11 cellular contexts compared by ENCODE assay signal in genomic region chr3:169886671-169887070, GRCh38. TPM values are rescaled to one million over a fixed set of nuclear protein-coding genes. Genes with fewer than 3 reads are reported as not detected.
DNase-seq lines count a peak whose midpoint lies in the region; ATAC-seq and TF ChIP-seq lines count a peak whose summit lies in the region.
"Had no signal": no experiment of that assay in that cellular context is flagged by ENCODE, and none has a peak within 500 bp of the region (broad histone marks: within the 10 kb centered on the region; RNA-seq: fewer than 3 reads in every experiment).

No MANE protein-coding gene starts in this region.

- no peak overlapping the region for H3K14ac ChIP-seq in IMR-90 (replicated peaks; ENCODE audit: low read depth, low read length)

- WGBS in IMR-90 (ENCODE audit: extremely low coverage in 2 of 2, insufficient read length in 1 of 2), 2 experiments, result no CpG with 5 or more reads among the region's 5 CpGs

- POLR2A ChIA-PET in IMR-90 (lab: Charles Lee; ENCODE audit: unreplicated experiment), result no interaction called here
- POLR2A ChIA-PET in activated CD4-positive, alpha-beta T cell treated with anti-CD3 and anti-CD28 coated beads, Interleukin-2, amount 10 ng/mL, durations not matched to agents 7 days and 5 days (lab: Charles Lee), result no interaction called here

- H2BK15ac ChIP-seq in IMR-90 (ENCODE audit: low read depth, low read length), result no peak overlapping the region

- dilution Hi-C loops in IMR-90 (cut with HindIII; ENCODE audit: low sequenced_read_pairs, unreplicated experiment), result no loop called here

- H3K36me3 Mint-ChIP-seq in activated CD4-positive, alpha-beta T cell treated with anti-CD3 and anti-CD28 coated beads, Interleukin-2, amount 10 ng/mL, durations not matched to agents 7 days and 5 days (ENCODE audit: low read depth), result no peaks in the 10 kb centered on the region

- intact Hi-C loops in IMR-90 (cut with micrococcal nuclease), result no loop called here

- H3K27ac ChIP-seq in IMR-90 (ENCODE audit: insufficient read depth, low read length), result no peak overlapping the region

- H3K9me1 ChIP-seq in IMR-90 (ENCODE audit: insufficient read depth, low read length), result no peaks in the 10 kb centered on the region

- no peak overlapping the region for H4K8ac ChIP-seq in IMR-90 (ENCODE audit: low read depth in 2 of 2, low read length in 2 of 2)

- no peak for TF ChIP-seq CTCF in IMR-90 (conservative IDR thresholded peaks at IDR 0.05; ENCODE audit: low read depth, low read length)
- TF ChIP-seq CTCF in cardiac fibroblast (IDR thresholded peaks at IDR 0.05; ENCODE audit: low read depth, low read length), result no peak

- no peaks in the 10 kb centered on the region for H3K4me1 ChIP-seq in IMR-90 (ENCODE audit: control insufficient read depth, insufficient read depth, low read length)

- no peak overlapping the region for H3K9ac ChIP-seq in IMR-90 (ENCODE audit: low read depth, low read length)

- H2AFZ ChIP-seq in IMR-90 (replicated peaks; ENCODE audit: low read length, poor library complexity), result no peak overlapping the region

- H3K4ac ChIP-seq in IMR-90 (ENCODE audit: low read depth, low read length), result no peak overlapping the region

- H3K4me3 ChIP-seq in IMR-90 (ENCODE audit: insufficient read depth, low read depth, low read length), result no peak overlapping the region
- no peak overlapping the region for H3K4me3 ChIP-seq in cardiac fibroblast (replicated peaks in 1 of 2; ENCODE audit: low read depth in 2 of 2, low read length in 2 of 2)
- H3K4me3 ChIP-seq: K562 had no signal

- no peak overlapping the region for H4K5ac ChIP-seq in IMR-90 (ENCODE audit: low read depth, low read length)

- no peak overlapping the region for H3K56ac ChIP-seq in IMR-90 (ENCODE audit: extremely low read depth, insufficient read depth, low read length)

- no peaks in the 10 kb centered on the region for H3K79me1 ChIP-seq in IMR-90 (ENCODE audit: low read depth in 1 of 2, low read length in 2 of 2)

- no peaks in the 10 kb centered on the region for H3K9me3 Mint-ChIP-seq in activated CD4-positive, alpha-beta T cell treated with anti-CD3 and anti-CD28 coated beads, Interleukin-2, amount 10 ng/mL, durations not matched to agents 7 days and 5 days

- no peak overlapping the region for H4K91ac ChIP-seq in IMR-90 (ENCODE audit: insufficient read depth, low read depth, low read length)

- no peak overlapping the region for H3K4me3 Mint-ChIP-seq in activated CD4-positive, alpha-beta T cell treated with anti-CD3 and anti-CD28 coated beads, Interleukin-2, amount 10 ng/mL, durations not matched to agents 7 days and 5 days

- no peaks in the 10 kb centered on the region for H4K20me1 ChIP-seq in IMR-90 (ENCODE audit: insufficient read depth, low read length)

- DNase-seq in IMR-90 (peak; percentile 35), cardiac fibroblast (ENCODE audit: low read depth in 2 of 2) (peak; percentile 54 to 88), iPS-NIHi7 (ENCODE audit: extremely low spot score) (peak; percentile 26), stromal cell of bone marrow (ENCODE audit: low read depth) (peak; percentile 36), NCI-H82 (lab: John Stamatoyannopoulos, UW) (no peak)
- no peak for DNase-seq in activated CD4-positive, alpha-beta T cell treated with anti-CD3 and anti-CD28 coated beads, Interleukin-2, amount 10 ng/mL, durations not matched to agents 7 days and 5 days
- DNase-seq: activated gamma-delta T cell had no signal

- no peak overlapping the region for H2AK9ac ChIP-seq in IMR-90 (replicated peaks; ENCODE audit: low read depth, low read length, poor library complexity)

- TF ChIP-seq POLR2A in IMR-90 (IDR thresholded peaks at IDR 0.05; ENCODE audit: low read depth, low read length), result no peak

- H3K23ac ChIP-seq in IMR-90 (ENCODE audit: low read depth, low read length), result no peak overlapping the region

- in situ Hi-C loops in IMR-90 (cut with MboI; ENCODE audit: low sequenced_read_pairs), result no loop called here

- TF ChIP-seq RAD21 in IMR-90 (IDR thresholded peaks at IDR 0.05; ENCODE audit: low read length), result no peak

- H3K27ac Mint-ChIP-seq in activated CD4-positive, alpha-beta T cell treated with anti-CD3 and anti-CD28 coated beads, Interleukin-2, amount 10 ng/mL, durations not matched to agents 7 days and 5 days, result no peak overlapping the region

- ATAC-seq in IMR-90 (ENCODE audit: low read depth) (peak; percentile 67), HG02623 (IDR thresholded peaks at IDR 0.05; ENCODE audit: unreplicated experiment) (no peak), GM19452 (IDR thresholded peaks at IDR 0.05; ENCODE audit: unreplicated experiment) (no peak)
- ATAC-seq: K562 had no signal

- no TSS peak for BruUV-seq in IMR-90 (replicated peaks; lab: Mats Ljungman, UMichigan)

- H2BK20ac ChIP-seq in IMR-90 (ENCODE audit: low read depth, low read length), result no peak overlapping the region

- H3K18ac ChIP-seq in IMR-90 (ENCODE audit: low read depth, low read length), result no peak overlapping the region

- no peaks in the 10 kb centered on the region for H3K36me3 ChIP-seq in IMR-90 (ENCODE audit: control insufficient read depth, insufficient read depth, low read length)

- H3K4me2 ChIP-seq in IMR-90 (ENCODE audit: low read depth, low read length), result no peak overlapping the region

- peaks cover 2% of the 10 kb centered on the region for H3K27me3 Mint-ChIP-seq in activated CD4-positive, alpha-beta T cell treated with anti-CD3 and anti-CD28 coated beads, Interleukin-2, amount 10 ng/mL, durations not matched to agents 7 days and 5 days

- H2BK120ac ChIP-seq in IMR-90 (ENCODE audit: low read depth, low read length), result no peak overlapping the region

- no peak overlapping the region for H2AK5ac ChIP-seq in IMR-90 (ENCODE audit: low read depth, low read length)

- H3K4me1 Mint-ChIP-seq in activated CD4-positive, alpha-beta T cell treated with anti-CD3 and anti-CD28 coated beads, Interleukin-2, amount 10 ng/mL, durations not matched to agents 7 days and 5 days, result peaks cover 8% of the 10 kb centered on the region

- H3K9me3 ChIP-seq in IMR-90 (ENCODE audit: control insufficient read depth, insufficient read depth, low read length), result no peaks in the 10 kb centered on the region

- no peak overlapping the region for H2BK5ac ChIP-seq in IMR-90 (ENCODE audit: low read depth, low read length, poor library complexity, severe bottlenecking)

- CTCF ChIA-PET in IMR-90 (lab: Yijun Ruan, JAX), result no interaction called here
- CTCF ChIA-PET in activated CD4-positive, alpha-beta T cell treated with anti-CD3 and anti-CD28 coated beads, Interleukin-2, amount 10 ng/mL, durations not matched to agents 7 days and 5 days (lab: Charles Lee), result interaction anchor here (1.6 kb wide), 1 partner anchor 24 kb away, joined by 3 read pairs; no protein-coding TSS in a partner anchor

- H3K27me3 ChIP-seq in IMR-90 (ENCODE audit: control insufficient read depth, insufficient read depth, low read length), result no peaks in the 10 kb centered on the region

TF ChIP-seq in IMR-90, 13 proteins besides CTCF, POLR2A, EP300 and RAD21:
- TF ChIP-seq MAFK (IDR thresholded peaks at IDR 0.05; ENCODE audit: low read depth, low read length), result no peak
- TF ChIP-seq FOS (IDR thresholded peaks at IDR 0.05; ENCODE audit: low read depth, low read length), result no peak
- no peak for TF ChIP-seq CEBPB (IDR thresholded peaks at IDR 0.05; ENCODE audit: low read depth, low read length)
- no peak for TF ChIP-seq BHLHE40 (IDR thresholded peaks at IDR 0.05; ENCODE audit: low read depth, low read length)
- TF ChIP-seq RFX5 (IDR thresholded peaks at IDR 0.05; ENCODE audit: low read depth, low read length), result no peak
- TF ChIP-seq MAZ (IDR thresholded peaks at IDR 0.05; ENCODE audit: borderline replicate concordance, low read depth, low read length), result no peak
- TF ChIP-seq SMC3 (IDR thresholded peaks at IDR 0.05; ENCODE audit: low read depth, low read length), result no peak
- no peak for TF ChIP-seq ELK1 (IDR thresholded peaks at IDR 0.05; ENCODE audit: borderline replicate concordance, low read depth, low read length)
- no peak for TF ChIP-seq RCOR1 (IDR thresholded peaks at IDR 0.05; ENCODE audit: insufficient replicate concordance, low read length)
- TF ChIP-seq USF2 (IDR thresholded peaks at IDR 0.05; ENCODE audit: low read depth, low read length), result no peak
- no peak for TF ChIP-seq NFE2L2 (IDR thresholded peaks at IDR 0.05; ENCODE audit: low read depth, low read length)
- TF ChIP-seq CHD1 (IDR thresholded peaks at IDR 0.05; ENCODE audit: low read depth, low read length), result no peak
- no peak for TF ChIP-seq MXI1 (IDR thresholded peaks at IDR 0.05; ENCODE audit: borderline replicate concordance, low read depth, low read length)

RNA-seq across cellular contexts. Expression of gene LRRC31, which starts 16.9 kb away (rescaled TPM):
- not detected in 2 replicates for total RNA-seq in IMR-90 (2012; rRNA removed)
- not detected in 2 replicates for polyA plus RNA-seq in IMR-90 (2012; rRNA removed)
- not detected in 2 replicates for polyA plus RNA-seq in IMR-90 (2012; cell fraction: cytosol; rRNA removed)
- polyA plus RNA-seq in IMR-90 (2012; cell fraction: nucleus; rRNA removed; ENCODE audit: low replicate concordance), result not detected in 2 replicates
- total RNA-seq in activated CD4-positive, alpha-beta T cell treated with anti-CD3 and anti-CD28 coated beads, Interleukin-2, amount 10 ng/mL, durations not matched to agents 7 days and 5 days, result not detected
- total RNA-seq: endothelial cell of umbilical vein, K562 had no signal
- polyA plus RNA-seq: endothelial cell of umbilical vein, K562 had no signal

RNA-seq across cellular contexts. Expression of gene SAMD7, which starts 24.7 kb away (rescaled TPM):
- not detected in 2 replicates for total RNA-seq in IMR-90 (2012; rRNA removed)
- not detected in 2 replicates for polyA plus RNA-seq in IMR-90 (2012; rRNA removed)
- polyA plus RNA-seq in IMR-90 (2012; cell fraction: cytosol; rRNA removed), result not detected in 2 replicates
- not detected in 2 replicates for polyA plus RNA-seq in IMR-90 (2012; cell fraction: nucleus; rRNA removed; ENCODE audit: low replicate concordance)
- total RNA-seq in activated CD4-positive, alpha-beta T cell treated with anti-CD3 and anti-CD28 coated beads, Interleukin-2, amount 10 ng/mL, durations not matched to agents 7 days and 5 days, result not detected
- total RNA-seq: endothelial cell of umbilical vein, K562 had no signal
- polyA plus RNA-seq: endothelial cell of umbilical vein, K562 had no signal

Comparison
In these comparisons a context has a peak if more than half of its experiments do, and no peak if none do; other contexts are left out.
1. DNase-seq: peak in IMR-90 (single experiment), cardiac fibroblast (2 of 2), iPS-NIHi7 (single experiment) and stromal cell of bone marrow (single experiment); none in NCI-H82 (single experiment) and activated CD4-positive, alpha-beta T cell treated with anti-CD3 and anti-CD28 coated beads, Interleukin-2, amount 10 ng/mL, durations not matched to agents 7 days and 5 days (single experiment).